ENCODE assay signal across 18 cellular contexts in the genomic region with DNA sequence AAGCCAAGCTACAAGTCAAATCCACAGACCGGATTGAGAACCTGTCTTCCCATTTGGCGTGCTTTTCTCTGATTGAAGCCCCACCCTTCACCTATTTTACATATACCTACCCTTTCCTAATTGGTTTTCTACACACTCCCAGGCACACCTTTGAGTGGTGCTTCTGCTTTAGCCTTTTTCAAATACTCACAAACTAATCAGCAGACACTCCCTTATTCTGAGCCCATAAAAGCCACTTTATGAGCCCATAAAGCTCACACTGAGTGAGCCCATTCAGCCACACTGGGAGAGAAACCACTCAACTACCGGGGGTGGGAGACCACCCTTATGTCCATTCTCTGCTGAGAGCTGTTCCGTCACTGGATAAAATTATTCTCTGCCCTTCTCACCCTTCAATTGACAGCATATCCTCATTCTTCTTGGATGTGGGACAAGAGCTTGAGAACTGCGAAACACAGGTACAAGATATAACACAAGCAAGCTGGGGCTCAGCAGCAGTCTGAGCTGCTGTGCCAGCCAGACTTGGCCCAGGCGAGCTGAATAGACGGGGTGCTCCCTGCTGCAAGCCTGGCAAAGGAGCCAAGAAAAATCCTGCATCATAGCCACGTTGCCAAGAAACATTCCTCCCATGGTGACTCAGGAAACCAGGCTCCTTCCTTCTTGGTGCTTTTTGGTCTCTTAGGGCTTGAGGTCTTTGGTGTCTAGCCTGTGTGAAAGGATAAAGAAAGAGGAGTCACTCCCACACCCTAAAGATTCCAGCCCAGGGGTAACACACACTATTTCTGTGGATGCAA.
DNase-seq lines count a peak whose midpoint lies in the region; ATAC-seq, FAIRE-seq and TF ChIP-seq lines count a peak whose summit lies in the region.
"Had no signal": no experiment of that assay in that cellular context is flagged by ENCODE, and none has a peak within 500 bp of the region (broad histone marks: within the 10 kb centered on the region; RNA-seq: fewer than 3 reads in every experiment).

No MANE protein-coding gene starts in this region.

- TF ChIP-seq CTCF in liver (IDR thresholded peaks at IDR 0.05; ENCODE audit: low read depth, low read length, missing input control) (no peak), right lobe of liver (IDR thresholded peaks at IDR 0.05) (no peak), H1 (IDR thresholded peaks at IDR 0.05; ENCODE audit: control extremely low read depth in 1 of 3, insufficient read depth in 1 of 3, low read depth in 1 of 3, low read length in 3 of 3) (no peak)

- H3K36me3 ChIP-seq in liver (ENCODE audit: control insufficient read depth in 4 of 4, insufficient read depth in 3 of 4, low read depth in 1 of 4, low read length in 3 of 4), result no peaks in the 10 kb centered on the region
- no peaks in the 10 kb centered on the region for H3K36me3 ChIP-seq in right lobe of liver
- H3K36me3 ChIP-seq in H1 (ENCODE audit: control insufficient read depth in 2 of 4, insufficient read depth in 4 of 4, low read length in 3 of 4), result no peaks in the 10 kb centered on the region
- H3K36me3 ChIP-seq in mesenchymal stem cell (ENCODE audit: control insufficient read depth in 1 of 2, insufficient read depth in 2 of 2, low read depth in 1 of 2, low read length in 2 of 2), result no peaks in the 10 kb centered on the region
- H3K36me3 ChIP-seq: adrenal gland, upper lobe of right lung had no signal

- H3K27me3 ChIP-seq in liver (ENCODE audit: control insufficient read depth in 4 of 4, insufficient read depth in 4 of 4, low read length in 3 of 4) (peaks cover 0 to 5% (median 0%) of the 10 kb centered on the region in 4 donors), right lobe of liver (no peaks in the 10 kb centered on the region), H1 (replicated peaks in 1 of 4; ENCODE audit: control insufficient read depth in 3 of 4, extremely low read depth in 1 of 4, insufficient read depth in 3 of 4, low read length in 3 of 4) (no peaks in the 10 kb centered on the region; a peak in 1 of 7 replicates), mesenchymal stem cell (ENCODE audit: control insufficient read depth in 1 of 2, insufficient read depth in 1 of 2, low read length in 2 of 2) (peaks cover 0 to 4% of the 10 kb centered on the region in 2 experiments)
- H3K27me3 ChIP-seq: upper lobe of right lung had no signal

- H3K14ac ChIP-seq in H1 (ENCODE audit: insufficient read length) (no peak overlapping the region), mesenchymal stem cell (ENCODE audit: low read length in 2 of 2) (no peak overlapping the region)

- H3K9ac ChIP-seq in liver (ENCODE audit: low read depth in 1 of 2, low read length in 2 of 2) (no peak overlapping the region), H1 (replicated peaks in 1 of 4; ENCODE audit: extremely low read depth in 1 of 4, low read depth in 3 of 4, low read length in 3 of 4) (no peak overlapping the region), mesenchymal stem cell (ENCODE audit: low read length) (no peak overlapping the region)

- no peak overlapping the region for H3K27ac ChIP-seq in liver (ENCODE audit: low read depth in 1 of 2, low read length in 2 of 2)
- H3K27ac ChIP-seq in right lobe of liver, result no peak overlapping the region
- H3K27ac ChIP-seq in H1 (ENCODE audit: low read depth, low read length), result no peak overlapping the region
- H3K27ac ChIP-seq in mesenchymal stem cell (ENCODE audit: low read length, poor library complexity, severe bottlenecking), result no peak overlapping the region
- H3K27ac ChIP-seq: adrenal gland, upper lobe of right lung had no signal

- no peak overlapping the region for H2AK5ac ChIP-seq in H1 (ENCODE audit: low read depth, low read length)
- no peak overlapping the region for H2AK5ac ChIP-seq in mesenchymal stem cell (ENCODE audit: low read length, severe bottlenecking)

- TF ChIP-seq EP300 in H1 (IDR thresholded peaks at IDR 0.05; ENCODE audit: borderline replicate concordance in 1 of 2, low read depth in 2 of 2, low read length in 2 of 2), result no peak

- TF ChIP-seq POLR2A in right lobe of liver (IDR thresholded peaks at IDR 0.05), result no peak
- TF ChIP-seq POLR2A in H1 (IDR thresholded peaks at IDR 0.05; ENCODE audit: control extremely low read depth in 1 of 2, low read depth in 2 of 2, low read length in 2 of 2), result no peak

- H4K20me1 ChIP-seq in H1 (replicated peaks in 1 of 2; ENCODE audit: control insufficient read depth in 1 of 2, insufficient read depth in 2 of 2, low read length in 2 of 2), result no peaks in the 10 kb centered on the region

- DNase-seq in right lobe of liver (no peak), H1 (ENCODE audit: low read depth in 1 of 2, low spot score in 2 of 2) (no peak), mesenchymal stem cell (peak; percentile 26), HEK293T (ENCODE audit: extremely low spot score) (no peak), NCI-H2171 (lab: John Stamatoyannopoulos, UW) (no peak)
- DNase-seq: activated CD4-positive, alpha-beta T cell treated with anti-CD3 and anti-CD28 coated beads, Interleukin-2, amount 50 U/mL, for 4 hours; adrenal gland; COR-L47; glutamatergic neuron; kidney glomerular epithelial cell; NCI-H2171 treated with DMSO at 0.1 percent for 48 hours; NK-92 treated with Interleukin-12 subunit alpha and Interleukin-12 subunit beta, amount 100 ng/mL, for 24 hours; SHP77 treated with DMSO at 0.1 percent for 48 hours; upper lobe of right lung had no signal

- H3K79me1 ChIP-seq in H1 (ENCODE audit: low read depth, low read length), result no peaks in the 10 kb centered on the region
- H3K79me1 ChIP-seq in mesenchymal stem cell (replicated peaks; ENCODE audit: low read length, poor library complexity, severe bottlenecking), result no peaks in the 10 kb centered on the region

- CTCF ChIA-PET in H1 (lab: Charles Lee; ENCODE audit: partially characterized antibody), result interaction anchor here (1.1 to 1.2 kb wide), 2 partner anchors 11 to 183 kb away, joined by 3 read pairs; no protein-coding TSS in a partner anchor
- CTCF ChIA-PET in HEK293T (lab: Yijun Ruan, JAX), result no interaction called here

- H2AFZ ChIP-seq in H1 (ENCODE audit: low read length) (peak overlapping the region; percentile 21; the same call in 1 of the 2 replicates), mesenchymal stem cell (ENCODE audit: low read depth, low read length) (no peak overlapping the region)

- peaks cover 4% of the 10 kb centered on the region; the same call in 1 of the 2 replicates for H3K23me2 ChIP-seq in H1 (ENCODE audit: low read depth, low read length)

- H3K4me3 ChIP-seq in liver (ENCODE audit: low read depth in 1 of 3, low read length in 3 of 3), result peak overlapping the region in 2 of 3 donors; percentile 19 to 47
- no peak overlapping the region for H3K4me3 ChIP-seq in right lobe of liver
- no peak overlapping the region for H3K4me3 ChIP-seq in H1 (ENCODE audit: extremely low read depth in 1 of 4, insufficient read depth in 2 of 4, low read depth in 3 of 4, low read length in 4 of 4)
- no peak overlapping the region for H3K4me3 ChIP-seq in mesenchymal stem cell (ENCODE audit: insufficient read depth in 1 of 2, low read depth in 1 of 2, low read length in 2 of 2)
- H3K4me3 ChIP-seq: adrenal gland, upper lobe of right lung had no signal

- H3K4me2 ChIP-seq in H1 (ENCODE audit: insufficient read depth in 1 of 2, low read depth in 2 of 2, low read length in 2 of 2) (no peak overlapping the region), mesenchymal stem cell (ENCODE audit: low read length, poor library complexity, severe bottlenecking) (no peak overlapping the region)

- H4K91ac ChIP-seq in H1 (replicated peaks; ENCODE audit: insufficient read length, low read length) (no peak overlapping the region), mesenchymal stem cell (ENCODE audit: low read length) (no peak overlapping the region)

- no peak for ATAC-seq in right lobe of liver
- no peak for ATAC-seq in HG03378 (IDR thresholded peaks at IDR 0.05; ENCODE audit: unreplicated experiment)
- no peak for ATAC-seq in GM19467 (IDR thresholded peaks at IDR 0.05; ENCODE audit: unreplicated experiment)
- ATAC-seq: upper lobe of right lung had no signal

- H2BK120ac ChIP-seq in H1 (replicated peaks; ENCODE audit: low read depth, low read length) (no peak overlapping the region), mesenchymal stem cell (ENCODE audit: low read depth, low read length) (no peak overlapping the region)

- H2BK12ac ChIP-seq in H1 (ENCODE audit: low read depth, low read length) (no peak overlapping the region), mesenchymal stem cell (ENCODE audit: low read length in 2 of 2) (no peak overlapping the region)

- H3K4me1 ChIP-seq in liver (ENCODE audit: control insufficient read depth in 4 of 4, insufficient read depth in 4 of 4, low read length in 3 of 4) (peaks cover 0 to 5% (median 2%) of the 10 kb centered on the region in 4 donors), right lobe of liver (no peaks in the 10 kb centered on the region), H1 (replicated peaks in 1 of 4; ENCODE audit: control insufficient read depth in 3 of 4, insufficient read depth in 4 of 4, low read length in 3 of 4) (peaks cover 0 to 4% (median 0%) of the 10 kb centered on the region in 4 experiments; a peak in 1 of 7 replicates), mesenchymal stem cell (ENCODE audit: control insufficient read depth, insufficient read depth, low read depth, low read length) (peaks cover 3% of the 10 kb centered on the region)
- H3K4me1 ChIP-seq: adrenal gland, upper lobe of right lung had no signal

- H2BK5ac ChIP-seq in H1 (ENCODE audit: low read depth, low read length) (no peak overlapping the region), mesenchymal stem cell (ENCODE audit: low read depth, low read length, poor library complexity, severe bottlenecking) (no peak overlapping the region)

- no peak overlapping the region for H3K56ac ChIP-seq in H1 (replicated peaks; ENCODE audit: insufficient read length, low read depth, low read length)

- no peak overlapping the region for H4K5ac ChIP-seq in H1 (ENCODE audit: insufficient read length, low read depth, low read length)

- H2BK15ac ChIP-seq in H1 (ENCODE audit: low read length) (no peak overlapping the region), mesenchymal stem cell (ENCODE audit: low read depth, poor library complexity, severe bottlenecking) (no peak overlapping the region)

- intact Hi-C loops in right lobe of liver (cut with DNase I), result no loop called here

- H3K4ac ChIP-seq in H1 (replicated peaks; ENCODE audit: insufficient read length, low read depth, low read length) (no peak overlapping the region), mesenchymal stem cell (ENCODE audit: low read depth in 1 of 2, low read length in 2 of 2) (no peak overlapping the region)

- H3K9me3 ChIP-seq in liver (ENCODE audit: control insufficient read depth in 4 of 4, low read length in 3 of 4), result peaks cover 6 to 11% (median 10%) of the 10 kb centered on the region in 4 donors
- peaks cover 0 to 7% (median 0%) of the 10 kb centered on the region in 4 donors for H3K9me3 ChIP-seq in right lobe of liver
- no peaks in the 10 kb centered on the region for H3K9me3 ChIP-seq in H1 (ENCODE audit: insufficient read depth in 2 of 2, low read depth in 1 of 2, low read length in 1 of 2)
- peaks cover 7% of the 10 kb centered on the region for H3K9me3 ChIP-seq in mesenchymal stem cell (ENCODE audit: control insufficient read depth, low read length)
- H3K9me3 ChIP-seq: adrenal gland, upper lobe of right lung had no signal

- no peak overlapping the region for H3K23ac ChIP-seq in H1 (ENCODE audit: insufficient read length)
- H3K23ac ChIP-seq in mesenchymal stem cell (ENCODE audit: low read length in 2 of 2), result no peak overlapping the region

- TF ChIP-seq RAD21 in liver (IDR thresholded peaks at IDR 0.05) (no peak), H1 (IDR thresholded peaks at IDR 0.05 in 1 of 2, conservative IDR thresholded peaks at IDR 0.05 in 1 of 2; ENCODE audit: low read depth in 2 of 2, low read length in 2 of 2) (no peak)

- H3K18ac ChIP-seq in H1 (ENCODE audit: extremely low read depth, low read length), result no peak overlapping the region
- no peak overlapping the region for H3K18ac ChIP-seq in mesenchymal stem cell (ENCODE audit: low read depth in 1 of 2, low read length in 2 of 2)

- no peaks in the 10 kb centered on the region for H3K79me2 ChIP-seq in H1 (ENCODE audit: control insufficient read depth in 1 of 2, insufficient read depth in 2 of 2, low read length in 2 of 2)

- WGBS in liver, result 91% methylated on average over 8 of the region's 8 CpGs
- WGBS in right lobe of liver (ENCODE audit: insufficient coverage, low coverage, low lambda C conversion rate, missing lambda C conversion rate), result 72% methylated on average over 6 of the region's 8 CpGs
- 95% methylated on average over 8 of the region's 8 CpGs; no CpG with 5 or more reads in 1 of the 2 experiments for WGBS in H1 (ENCODE audit: extremely low coverage in 1 of 2, insufficient coverage in 1 of 2, insufficient read length in 1 of 2, insufficient replicate concordance in 2 of 2, low coverage in 1 of 2, low lambda C conversion rate in 2 of 2, missing lambda C conversion rate in 1 of 2), 2 experiments
- 80% methylated on average over 7 of the region's 8 CpGs for WGBS in mesenchymal stem cell

- no peak for FAIRE-seq in H1 (lab: Jason Lieb, UNC)
- FAIRE-seq: A204.1 had no signal

- POLR2A ChIA-PET in H1 (lab: Charles Lee; ENCODE audit: partially characterized antibody), result no interaction called here
- POLR2A ChIA-PET in HEK293T (lab: Yijun Ruan, JAX), result no interaction called here

- no peak overlapping the region for H4K8ac ChIP-seq in H1 (ENCODE audit: extremely low read depth, insufficient read depth, low read length)
- no peak overlapping the region for H4K8ac ChIP-seq in mesenchymal stem cell (ENCODE audit: low read length)

- no peak overlapping the region for H2BK20ac ChIP-seq in H1 (ENCODE audit: low read length)

Comparison
In these comparisons a context has a peak if more than half of its experiments do, and no peak if none do; other contexts are left out.
1. H3K4me3 ChIP-seq: peak in liver (2 of 3); none in right lobe of liver (0 of 3), H1 (0 of 4) and mesenchymal stem cell (0 of 2).